Comparison of ENCODE assay signal across 8 cellular contexts in genomic region chr18:77131652-77132368, GRCh38. TPM values are rescaled to one million over a fixed set of nuclear protein-coding genes. Genes with fewer than 3 reads are reported as not detected.
DNase-seq lines count a peak whose midpoint lies in the region; ATAC-seq and TF ChIP-seq lines count a peak whose summit lies in the region.

No MANE protein-coding gene starts in this region.

- no peaks in the 10 kb centered on the region for H3K27me3 ChIP-seq in BLaER1
- no peaks in the 10 kb centered on the region for H3K27me3 ChIP-seq in brain microvascular endothelial cell (replicated peaks)

- H3K9me3 ChIP-seq in BLaER1, result no peaks in the 10 kb centered on the region

- peaks cover 54% of the 10 kb centered on the region for H3K36me3 Mint-ChIP-seq in stimulated activated effector memory CD8-positive, alpha-beta T cell treated with anti-CD3 and anti-CD28 coated beads, Interleukin-12 subunit alpha, Interleukin-12 subunit beta, amount 100 ng/mL, for 72 hours

- H3K4me3 ChIP-seq in BLaER1, result peak overlapping the region; percentile 99
- H3K4me3 ChIP-seq in brain microvascular endothelial cell (ENCODE audit: low read depth, low read length), result peak overlapping the region; percentile 66

- in situ Hi-C loops in brain microvascular endothelial cell (cut with HindIII; ENCODE audit: low pct_ligation_motif_present, low sequenced_read_pairs), result no loop called here

- H3K9ac ChIP-seq in BLaER1, result peak overlapping the region; percentile 94

- H3K36me3 ChIP-seq in BLaER1 (peaks cover 4% of the 10 kb centered on the region; the same call in 1 of the 2 replicates), brain microvascular endothelial cell (replicated peaks) (no peaks in the 10 kb centered on the region)

- no peak for TF ChIP-seq CTCF in brain microvascular endothelial cell (IDR thresholded peaks at IDR 0.05; ENCODE audit: low read depth, low read length, missing control alignments)

- peak overlapping the region; percentile 94 for H3K4me3 Mint-ChIP-seq in stimulated activated effector memory CD8-positive, alpha-beta T cell treated with anti-CD3 and anti-CD28 coated beads, Interleukin-12 subunit alpha, Interleukin-12 subunit beta, amount 100 ng/mL, for 72 hours

- H3K4me1 Mint-ChIP-seq in stimulated activated effector memory CD8-positive, alpha-beta T cell treated with anti-CD3 and anti-CD28 coated beads, Interleukin-12 subunit alpha, Interleukin-12 subunit beta, amount 100 ng/mL, for 72 hours, result peaks cover 56% of the 10 kb centered on the region

- peak; percentile 49 for DNase-seq in RPMI7951 (ENCODE audit: low read depth)
- no peak for DNase-seq in brain microvascular endothelial cell
- DNase-seq in kidney tubule cell (ENCODE audit: low spot score), result peak; percentile 60
- peak; percentile 36 to 77 for DNase-seq in stimulated activated effector memory CD8-positive, alpha-beta T cell treated with anti-CD3 and anti-CD28 coated beads, Interleukin-12 subunit alpha, Interleukin-12 subunit beta, amount 100 ng/mL, for 72 hours (ENCODE audit: low spot score in 2 of 2)
- DNase-seq in cerebellar cortex (ENCODE audit: low spot score), result no peak

- H3K4me2 ChIP-seq in BLaER1, result peak overlapping the region; percentile 98

- peaks cover 78% of the 10 kb centered on the region for H3K4me1 ChIP-seq in BLaER1

- ATAC-seq in GM19025 (IDR thresholded peaks at IDR 0.05; ENCODE audit: low read depth, unreplicated experiment) (peak; percentile 62), HG03135 (IDR thresholded peaks at IDR 0.05; ENCODE audit: unreplicated experiment) (peak; percentile 48)
- ATAC-seq in stimulated activated effector memory CD8-positive, alpha-beta T cell treated with anti-CD3 and anti-CD28 coated beads, Interleukin-12 subunit alpha, Interleukin-12 subunit beta, amount 100 ng/mL, for 72 hours, result peak; percentile 62

- H3K27ac Mint-ChIP-seq in stimulated activated effector memory CD8-positive, alpha-beta T cell treated with anti-CD3 and anti-CD28 coated beads, Interleukin-12 subunit alpha, Interleukin-12 subunit beta, amount 100 ng/mL, for 72 hours, result peak overlapping the region; percentile 92

- no peaks in the 10 kb centered on the region for H3K9me3 Mint-ChIP-seq in stimulated activated effector memory CD8-positive, alpha-beta T cell treated with anti-CD3 and anti-CD28 coated beads, Interleukin-12 subunit alpha, Interleukin-12 subunit beta, amount 100 ng/mL, for 72 hours

- peak overlapping the region; percentile 98 for H3K27ac ChIP-seq in BLaER1
- H3K27ac ChIP-seq in brain microvascular endothelial cell, result peak overlapping the region; percentile 96

- peaks cover 42% of the 10 kb centered on the region for H4K20me1 ChIP-seq in BLaER1

RNA-seq across cellular contexts. Expression of gene MBP, which starts 0.8 kb away (rescaled TPM):
- 9.5 and 15.6 TPM in 2 replicates for total RNA-seq in RPMI7951 (2014; rRNA removed; shearing (Covaris generic))

Comparison
In these comparisons a context has a peak if more than half of its experiments do, and no peak if none do; other contexts are left out.
1. DNase-seq: peak in RPMI7951 (single experiment), kidney tubule cell (single experiment) and stimulated activated effector memory CD8-positive, alpha-beta T cell treated with anti-CD3 and anti-CD28 coated beads, Interleukin-12 subunit alpha, Interleukin-12 subunit beta, amount 100 ng/mL, for 72 hours (2 of 2); none in brain microvascular endothelial cell (single experiment) and cerebellar cortex (single experiment).
2. Peak in every context shown above with its lines, with median percentiles within 50 percentile points of each other: ATAC-seq.